12 cellular contexts compared by ENCODE assay signal in genomic region chr14:99036594-99037293, GRCh38.
A peak's percentile ranks its signal among the peaks of the same experiment; 100 is the strongest.
DNase-seq lines count a peak whose midpoint lies in the region; ATAC-seq and TF ChIP-seq lines count a peak whose summit lies in the region.
"Had no signal": no experiment of that assay in that cellular context is flagged by ENCODE, and none has a peak within 500 bp of the region (broad histone marks: within the 10 kb centered on the region; RNA-seq: fewer than 3 reads in every experiment).

No MANE protein-coding gene starts in this region.

- H3K79me2 ChIP-seq in SK-N-SH (ENCODE audit: insufficient read depth): no peaks in the 10 kb centered on the region

- peak overlapping the region; percentile 98 for H3K27ac Mint-ChIP-seq in chondrocyte (ENCODE audit: unreplicated experiment)
- H3K27ac Mint-ChIP-seq: activated T-cell treated with anti-CD3 and anti-CD28 coated beads, Interleukin-2, amount 50 U/mL, for 72 hours had no signal

- ATAC-seq in SK-N-SH treated with all-trans-retinoic acid at 6 μM for 48 hours (no peak), GM21360 (IDR thresholded peaks at IDR 0.05; ENCODE audit: unreplicated experiment) (no peak), GM19328 (IDR thresholded peaks at IDR 0.05; ENCODE audit: unreplicated experiment) (no peak)
- ATAC-seq: activated T-cell treated with anti-CD3 and anti-CD28 coated beads, Interleukin-2, amount 50 U/mL, for 72 hours; stimulated activated naive CD8-positive, alpha-beta T cell treated with anti-CD3 and anti-CD28 coated beads, Interleukin-15, Interleukin-2, amounts not matched to agents 100 U/mL and 50 U/mL, for 24 hours had no signal

- H3K4me1 ChIP-seq in SK-N-SH (ENCODE audit: control insufficient read depth in 1 of 2, insufficient read depth in 2 of 2, low read depth in 1 of 2, low read length in 1 of 2) (peaks cover 0 to 5% of the 10 kb centered on the region in 2 experiments; a peak in 1 of 4 replicates), mononuclear cell (ENCODE audit: insufficient read depth, low read length) (peaks cover 40% of the 10 kb centered on the region), vagina (peaks cover 21% of the 10 kb centered on the region)

- H3K27me3 Mint-ChIP-seq in chondrocyte (ENCODE audit: low read depth): no peaks in the 10 kb centered on the region

- no peaks in the 10 kb centered on the region for H3K9me3 ChIP-seq in SK-N-SH
- H3K9me3 ChIP-seq in mononuclear cell (ENCODE audit: low read depth, low read length): no peaks in the 10 kb centered on the region
- no peaks in the 10 kb centered on the region for H3K9me3 ChIP-seq in vagina

- TF ChIP-seq POLR2A in vagina (IDR thresholded peaks at IDR 0.05): no peak

- H3K9me2 ChIP-seq in SK-N-SH: no peaks in the 10 kb centered on the region

- WGBS in SK-N-SH (ENCODE audit: low lambda C conversion rate): 38% methylated on average over 24 of the region's 26 CpGs

- no peak overlapping the region for H3K4me3 Mint-ChIP-seq in chondrocyte (ENCODE audit: unreplicated experiment)
- H3K4me3 Mint-ChIP-seq: activated T-cell treated with anti-CD3 and anti-CD28 coated beads, Interleukin-2, amount 50 U/mL, for 72 hours had no signal

- no peak for TF ChIP-seq RAD21 in SK-N-SH (IDR thresholded peaks at IDR 0.05; ENCODE audit: low read length)

- peak overlapping the region; percentile 98 for H2AFZ ChIP-seq in SK-N-SH (ENCODE audit: low read depth)

- no peak for DNase-seq in SK-N-SH
- DNase-seq in chondrocyte (ENCODE audit: low spot score): no peak
- DNase-seq in vagina (ENCODE audit: extremely low spot score in 2 of 2): no peak
- DNase-seq in activated CD4-positive, CD25-positive, alpha-beta regulatory T cell (lab: John Stamatoyannopoulos, UW): no peak
- DNase-seq: activated T-cell treated with anti-CD3 and anti-CD28 coated beads, Interleukin-2, amount 50 U/mL, for 72 hours; NCI-H2029; stimulated activated naive CD8-positive, alpha-beta T cell treated with anti-CD3 and anti-CD28 coated beads, Interleukin-15, Interleukin-2, amounts not matched to agents 100 U/mL and 50 U/mL, for 24 hours; T-helper 2 cell had no signal

- H3K4me3 ChIP-seq in SK-N-SH (ENCODE audit: low read depth in 2 of 2, low read length in 1 of 2) (no peak overlapping the region; a peak in 1 of 4 replicates), mononuclear cell (ENCODE audit: low read length) (peak overlapping the region; percentile 41), vagina (peak overlapping the region in 1 of 2 donors; percentile 21)

- H3K36me3 ChIP-seq in SK-N-SH (replicated peaks in 1 of 2; ENCODE audit: control insufficient read depth in 1 of 2, insufficient read depth in 2 of 2, low read length in 1 of 2): no peaks in the 10 kb centered on the region
- no peaks in the 10 kb centered on the region for H3K36me3 ChIP-seq in vagina

- H3K27me3 ChIP-seq in SK-N-SH (ENCODE audit: insufficient read depth) (no peaks in the 10 kb centered on the region; the same call in 1 of the 2 replicates), mononuclear cell (ENCODE audit: insufficient read depth, low read length) (no peaks in the 10 kb centered on the region), vagina (no peaks in the 10 kb centered on the region)

- no peaks in the 10 kb centered on the region for H3F3A ChIP-seq in SK-N-SH (replicated peaks; ENCODE audit: insufficient read depth)

- H3K9ac ChIP-seq in SK-N-SH: peak overlapping the region; percentile 40; the same call in 1 of the 2 replicates

- H4K20me1 ChIP-seq in SK-N-SH (ENCODE audit: insufficient read depth): no peaks in the 10 kb centered on the region

- intact Hi-C loops in vagina (cut with DNase I): no loop called here

- H3K36me3 Mint-ChIP-seq in chondrocyte (ENCODE audit: low read depth): no peaks in the 10 kb centered on the region

- TF ChIP-seq CTCF in SK-N-SH (IDR thresholded peaks at IDR 0.05) (no peak), chondrocyte (IDR thresholded peaks at IDR 0.05) (no peak), vagina (IDR thresholded peaks at IDR 0.05) (no peak)

- no peaks in the 10 kb centered on the region for H3K9me3 Mint-ChIP-seq in chondrocyte (ENCODE audit: low read depth)

- POLR2A ChIA-PET in SK-N-SH (lab: Yijun Ruan, JAX): no interaction called here

- peaks cover 38% of the 10 kb centered on the region for H3K4me1 Mint-ChIP-seq in chondrocyte (ENCODE audit: low read depth)

- H3K4me2 ChIP-seq in SK-N-SH: peak overlapping the region; percentile 69; the same call in 1 of the 2 replicates

- CTCF ChIA-PET in SK-N-SH (lab: Yijun Ruan, JAX): no interaction called here

- TF ChIP-seq EP300 in SK-N-SH (IDR thresholded peaks at IDR 0.05; ENCODE audit: borderline replicate concordance in 1 of 2, low read depth in 1 of 2, low read length in 1 of 2): no peak

- peak overlapping the region in 1 of 2 experiments; percentile 74; a peak in 2 of 4 replicates for H3K27ac ChIP-seq in SK-N-SH (ENCODE audit: low read depth in 2 of 2, low read length in 1 of 2)
- peak overlapping the region; percentile 79 for H3K27ac ChIP-seq in vagina

TF ChIP-seq in SK-N-SH, 30 proteins besides CTCF, POLR2A, EP300 and RAD21 (continues in another document):
- no peak for TF ChIP-seq REST (IDR thresholded peaks at IDR 0.05; ENCODE audit: low read depth, low read length)
- TF ChIP-seq SIN3A (IDR thresholded peaks at IDR 0.05; ENCODE audit: borderline replicate concordance, low read depth, low read length): no peak
- TF ChIP-seq TEAD4 (IDR thresholded peaks at IDR 0.05; ENCODE audit: borderline replicate concordance, insufficient read depth): no peak

TF ChIP-seq in SK-N-SH treated with all-trans-retinoic acid at 6 μM for 48 hours, 23 proteins besides CTCF, POLR2A, EP300 and RAD21 (continues in another document):
- TF ChIP-seq BACH2 (CRISPR knock-in tag; IDR thresholded peaks at IDR 0.05; ENCODE audit: borderline replicate concordance) (no peak), ESRRG (CRISPR knock-in tag; IDR thresholded peaks at IDR 0.05) (no peak), CSRNP3 (CRISPR knock-in tag; IDR thresholded peaks at IDR 0.05) (no peak), ISL1 (CRISPR knock-in tag; IDR thresholded peaks at IDR 0.05) (no peak), OSR1 (CRISPR knock-in tag; IDR thresholded peaks at IDR 0.05) (no peak), ZNF565 (CRISPR knock-in tag; conservative IDR thresholded peaks at IDR 0.05; ENCODE audit: low read depth) (no peak), POU6F1 (CRISPR knock-in tag; IDR thresholded peaks at IDR 0.05; ENCODE audit: borderline replicate concordance, low read depth) (no peak), PATZ1 (CRISPR knock-in tag; IDR thresholded peaks at IDR 0.05; ENCODE audit: borderline replicate concordance) (no peak)
